In genomic region chr15:101480613-101481380, GRCh38 we compare ENCODE assay signal across 14 cellular contexts. TPM values are rescaled to one million over a fixed set of nuclear protein-coding genes. Genes with fewer than 3 reads are reported as not detected.
DNase-seq lines count a peak whose midpoint lies in the region; ATAC-seq and TF ChIP-seq lines count a peak whose summit lies in the region.
"Had no signal": no experiment of that assay in that cellular context is flagged by ENCODE, and none has a peak within 500 bp of the region (broad histone marks: within the 10 kb centered on the region; RNA-seq: fewer than 3 reads in every experiment).

No MANE protein-coding gene starts in this region.

- H2BK5ac ChIP-seq in neuronal stem cell (ENCODE audit: low read length): no peak overlapping the region

- no peak overlapping the region for H3K4me2 ChIP-seq in neuronal stem cell (ENCODE audit: insufficient read depth, low read length, poor library complexity, severe bottlenecking)

- no peak overlapping the region for H2BK12ac ChIP-seq in neuronal stem cell (ENCODE audit: low read length)

- CTCF ChIA-PET in Caco-2 (lab: Charles Lee): no interaction called here

- H3K36me3 ChIP-seq in Caco-2 (ENCODE audit: control insufficient read depth, insufficient read depth, low read length): no peaks in the 10 kb centered on the region
- no peaks in the 10 kb centered on the region for H3K36me3 ChIP-seq in NT2/D1 (ENCODE audit: insufficient read depth, insufficient read length, low read length)
- no peaks in the 10 kb centered on the region for H3K36me3 ChIP-seq in endodermal cell (ENCODE audit: control insufficient read depth, insufficient read depth, low read length)
- peaks cover 0 to 9% of the 10 kb centered on the region in 2 donors for H3K36me3 ChIP-seq in neuronal stem cell (replicated peaks in 1 of 2; ENCODE audit: control insufficient read depth in 2 of 2, insufficient read depth in 2 of 2, low read length in 2 of 2)

- no peaks in the 10 kb centered on the region for H3K79me1 ChIP-seq in neuronal stem cell (ENCODE audit: low read depth, low read length)

- H3K4me3 ChIP-seq in Caco-2 (ENCODE audit: low read depth, low read length) (no peak overlapping the region), NT2/D1 (ENCODE audit: insufficient read length, low read depth) (no peak overlapping the region), endodermal cell (ENCODE audit: low read length) (no peak overlapping the region), neuronal stem cell (ENCODE audit: low read length in 2 of 2) (no peak overlapping the region)

- no peak overlapping the region for H4K91ac ChIP-seq in neuronal stem cell (ENCODE audit: low read depth, low read length, poor library complexity)

- peaks cover 53% of the 10 kb centered on the region for H3K36me3 Mint-ChIP-seq in Caco-2 (ENCODE audit: insufficient read depth, unreplicated experiment)
- H3K36me3 Mint-ChIP-seq in endodermal cell (ENCODE audit: low read depth): no peaks in the 10 kb centered on the region
- H3K36me3 Mint-ChIP-seq in activated naive CD8-positive, alpha-beta T cell treated with anti-CD3 and anti-CD28 coated beads, Interleukin-2, amount 50 U/mL, for 24 hours (ENCODE audit: low read depth): no peaks in the 10 kb centered on the region
- H3K36me3 Mint-ChIP-seq in chondrocyte (ENCODE audit: low read depth): no peaks in the 10 kb centered on the region

- intact Hi-C loops in Caco-2 (cut with micrococcal nuclease; ENCODE audit: unreplicated experiment): no loop called here

- H3K9me3 ChIP-seq in Caco-2: no peaks in the 10 kb centered on the region
- no peaks in the 10 kb centered on the region for H3K9me3 ChIP-seq in NT2/D1 (ENCODE audit: insufficient read depth, low read length)
- H3K9me3 ChIP-seq in endodermal cell (ENCODE audit: control insufficient read depth, low read length): no peaks in the 10 kb centered on the region
- no peaks in the 10 kb centered on the region for H3K9me3 ChIP-seq in neuronal stem cell (replicated peaks in 1 of 2; ENCODE audit: control insufficient read depth in 2 of 2, insufficient read depth in 1 of 2, low read depth in 1 of 2, low read length in 2 of 2)

- H3K23ac ChIP-seq in neuronal stem cell (ENCODE audit: low read depth, low read length, poor library complexity): no peak overlapping the region

- no peak overlapping the region for H2AFZ ChIP-seq in neuronal stem cell (ENCODE audit: low read length)

- BruUV-seq in Caco-2 (replicated peaks; lab: Mats Ljungman, UMichigan): no TSS peak

- H3K9ac ChIP-seq in NT2/D1 (ENCODE audit: insufficient read length, low read depth) (peak overlapping the region; percentile 25), endodermal cell (ENCODE audit: extremely low read depth, low read length, poor library complexity, severe bottlenecking) (no peak overlapping the region), neuronal stem cell (ENCODE audit: low read depth, low read length, poor library complexity) (no peak overlapping the region)

- no peak overlapping the region for H2BK120ac ChIP-seq in neuronal stem cell (ENCODE audit: low read depth, low read length)

- peak overlapping the region; percentile 9 for H2AK5ac ChIP-seq in neuronal stem cell (ENCODE audit: low read depth, low read length)

- H4K8ac ChIP-seq in neuronal stem cell (ENCODE audit: low read depth, low read length): no peak overlapping the region

- DNase-seq in Caco-2 (no peak), NT2/D1 (ENCODE audit: low read depth, low spot score) (no peak), endodermal cell (peak; percentile 35), neuronal stem cell (ENCODE audit: low spot score) (no peak), NCI-H1930 (lab: John Stamatoyannopoulos, UW) (no peak), chondrocyte (ENCODE audit: low spot score) (no peak)
- DNase-seq in activated naive CD8-positive, alpha-beta T cell treated with anti-CD3 and anti-CD28 coated beads, Interleukin-2, amount 50 U/mL, for 24 hours: no peak
- DNase-seq: CD4-positive, alpha-beta T cell; DND-41; GDM1; KBM-7; NCI-H69; NK-92 treated with Interleukin-12 subunit alpha and Interleukin-12 subunit beta, amount 100 ng/mL, for 24 hours had no signal

- H3K27me3 Mint-ChIP-seq in Caco-2 (ENCODE audit: insufficient read depth, unreplicated experiment) (no peaks in the 10 kb centered on the region), endodermal cell (ENCODE audit: insufficient read depth) (peaks cover 5% of the 10 kb centered on the region), chondrocyte (ENCODE audit: low read depth) (peaks cover 9% of the 10 kb centered on the region)
- peaks cover 6% of the 10 kb centered on the region for H3K27me3 Mint-ChIP-seq in activated naive CD8-positive, alpha-beta T cell treated with anti-CD3 and anti-CD28 coated beads, Interleukin-2, amount 50 U/mL, for 24 hours

- H3K27ac ChIP-seq in endodermal cell (ENCODE audit: low read depth, low read length): no peak overlapping the region
- no peak overlapping the region for H3K27ac ChIP-seq in neuronal stem cell (replicated peaks; ENCODE audit: low read length)

- H3K9me3 Mint-ChIP-seq in Caco-2 (ENCODE audit: unreplicated experiment) (no peaks in the 10 kb centered on the region), endodermal cell (no peaks in the 10 kb centered on the region), chondrocyte (ENCODE audit: low read depth) (no peaks in the 10 kb centered on the region)
- no peaks in the 10 kb centered on the region for H3K9me3 Mint-ChIP-seq in activated naive CD8-positive, alpha-beta T cell treated with anti-CD3 and anti-CD28 coated beads, Interleukin-2, amount 50 U/mL, for 24 hours
- H3K9me3 Mint-ChIP-seq: CD4-positive, alpha-beta T cell had no signal

- H2BK15ac ChIP-seq in neuronal stem cell (ENCODE audit: low read length): no peak overlapping the region

- H3K27ac Mint-ChIP-seq in Caco-2 (ENCODE audit: unreplicated experiment) (peak overlapping the region; percentile 74), endodermal cell (no peak overlapping the region), chondrocyte (ENCODE audit: unreplicated experiment) (no peak overlapping the region)
- H3K27ac Mint-ChIP-seq in activated naive CD8-positive, alpha-beta T cell treated with anti-CD3 and anti-CD28 coated beads, Interleukin-2, amount 50 U/mL, for 24 hours: no peak overlapping the region
- H3K27ac Mint-ChIP-seq: CD4-positive, alpha-beta T cell had no signal

- ATAC-seq in activated naive CD8-positive, alpha-beta T cell treated with anti-CD3 and anti-CD28 coated beads, Interleukin-2, amount 50 U/mL, for 24 hours: no peak

- no peak overlapping the region for H3K4ac ChIP-seq in neuronal stem cell (ENCODE audit: low read length)

- H3K18ac ChIP-seq in neuronal stem cell (ENCODE audit: low read length): peak overlapping the region; percentile 76

- WGBS in endodermal cell (ENCODE audit: insufficient coverage in 1 of 2, insufficient read length in 1 of 2), 2 experiments: 88 to 96% methylated on average over 19 to 23 of the region's 23 CpGs
- no CpG with 5 or more reads among the region's 23 CpGs for WGBS in neuronal stem cell (ENCODE audit: extremely low coverage in 2 of 2, insufficient read length in 2 of 2, insufficient replicate concordance in 1 of 2), 2 donors

- POLR2A ChIA-PET in Caco-2 (lab: Charles Lee): no interaction called here

- H3K4me1 ChIP-seq in Caco-2 (peaks cover 67% of the 10 kb centered on the region), NT2/D1 (ENCODE audit: insufficient read depth, insufficient read length) (peaks cover 10% of the 10 kb centered on the region), endodermal cell (ENCODE audit: control insufficient read depth, insufficient read depth, low read length) (peaks cover 5% of the 10 kb centered on the region), neuronal stem cell (ENCODE audit: control insufficient read depth in 2 of 2, insufficient read depth in 1 of 2, low read depth in 1 of 2, low read length in 2 of 2) (peaks cover 16% of the 10 kb centered on the region in 2 donors)

- TF ChIP-seq CTCF in Caco-2 (IDR thresholded peaks at IDR 0.05; ENCODE audit: insufficient read depth in 1 of 2, low read depth in 1 of 2, low read length in 1 of 2, severe bottlenecking in 1 of 2, unreplicated experiment in 1 of 2) (no peak), endodermal cell (conservative IDR thresholded peaks at IDR 0.05) (no peak), chondrocyte (IDR thresholded peaks at IDR 0.05) (no peak)

- H3K4me3 Mint-ChIP-seq in Caco-2 (ENCODE audit: unreplicated experiment) (no peak overlapping the region), endodermal cell (no peak overlapping the region), chondrocyte (ENCODE audit: unreplicated experiment) (no peak overlapping the region)
- H3K4me3 Mint-ChIP-seq in activated naive CD8-positive, alpha-beta T cell treated with anti-CD3 and anti-CD28 coated beads, Interleukin-2, amount 50 U/mL, for 24 hours: no peak overlapping the region
- H3K4me3 Mint-ChIP-seq: CD4-positive, alpha-beta T cell had no signal

- H3K27me3 ChIP-seq in Caco-2 (replicated peaks; ENCODE audit: control insufficient read depth, insufficient read depth, low read length) (no peaks in the 10 kb centered on the region), NT2/D1 (ENCODE audit: insufficient read depth, insufficient read length) (no peaks in the 10 kb centered on the region), endodermal cell (ENCODE audit: control insufficient read depth, insufficient read depth, low read length, poor library complexity, severe bottlenecking) (no peaks in the 10 kb centered on the region), neuronal stem cell (ENCODE audit: control insufficient read depth in 3 of 3, insufficient read depth in 3 of 3, low read depth in 1 of 3, low read length in 3 of 3) (peaks cover 0 to 2% (median 0%) of the 10 kb centered on the region in 3 experiments)

- peaks cover 57% of the 10 kb centered on the region for H3K4me1 Mint-ChIP-seq in Caco-2 (ENCODE audit: low read depth, unreplicated experiment)
- H3K4me1 Mint-ChIP-seq in endodermal cell: peaks cover 9% of the 10 kb centered on the region
- no peaks in the 10 kb centered on the region for H3K4me1 Mint-ChIP-seq in activated naive CD8-positive, alpha-beta T cell treated with anti-CD3 and anti-CD28 coated beads, Interleukin-2, amount 50 U/mL, for 24 hours
- peaks cover 11% of the 10 kb centered on the region for H3K4me1 Mint-ChIP-seq in chondrocyte (ENCODE audit: low read depth)

- H3K14ac ChIP-seq in neuronal stem cell (ENCODE audit: low read length): no peak overlapping the region

RNA-seq across cellular contexts. Expression of gene PCSK6, which starts 8.7 kb away (rescaled TPM):
- total RNA-seq in Caco-2 (2022) (69.5 and 70.6 TPM in 2 replicates), endodermal cell (1 to 10 TPM; 6.6 to 9.8 TPM), chondrocyte (0.40 to 2.0 TPM (median 1.4 TPM) in 3 replicates)
- 4.2 TPM for polyA plus RNA-seq in endodermal cell (2013, experiment 1 of 2)
- polyA plus RNA-seq in endodermal cell (2013, experiment 2 of 2): 4.7 TPM
- 2.0 TPM for polyA plus RNA-seq in neuronal stem cell (2013, experiment 1 of 2)
- polyA plus RNA-seq in neuronal stem cell (2013, experiment 2 of 2): 1.8 TPM
- total RNA-seq: H4 had no signal
